24 cellular contexts compared by ENCODE assay signal in the genomic region with DNA sequence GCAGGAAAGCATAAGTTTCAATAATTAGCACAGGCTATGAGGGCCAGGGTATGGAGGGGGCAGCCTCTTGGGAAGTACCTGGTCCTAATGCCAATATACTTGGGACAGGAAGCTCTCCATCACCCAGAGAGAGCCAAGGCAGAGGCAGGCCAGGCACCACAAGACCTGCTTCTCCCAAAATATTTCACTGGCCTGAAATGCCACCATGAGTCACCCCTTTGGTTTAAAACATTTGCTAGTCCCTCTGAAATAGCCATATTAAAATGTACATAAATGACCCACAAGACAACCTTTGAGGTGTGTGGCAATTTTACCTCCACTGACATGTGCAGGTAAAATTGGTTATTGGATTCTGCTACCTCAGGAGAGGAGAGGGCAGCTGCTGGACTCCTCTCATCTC. TPM values are rescaled to one million over a fixed set of nuclear protein-coding genes. Genes with fewer than 3 reads are reported as not detected.
"Had no signal": no experiment of that assay in that cellular context is flagged by ENCODE, and none has a peak within 500 bp of the region (broad histone marks: within the 10 kb centered on the region; RNA-seq: fewer than 3 reads in every experiment).

No MANE protein-coding gene starts in this region.

- H3K4me1 ChIP-seq: psoas muscle had no signal

- H3K4me3 Mint-ChIP-seq: naive B cell, nephron had no signal

- H3K9me3 Mint-ChIP-seq: immature natural killer cell, naive B cell, nephron had no signal

- H3K4me1 Mint-ChIP-seq: naive B cell, nephron had no signal

- DNase-seq: cortex of kidney; dorsolateral prefrontal cortex; effector CD8-positive, alpha-beta T cell; immature natural killer cell; left lung; mesenchymal stem cell; midbrain; naive B cell; occipital lobe; psoas muscle; retina; right lobe of liver; spleen; stimulated activated CD4-positive, alpha-beta T cell treated with anti-CD3 and anti-CD28 coated beads, Interleukin-15, amount 100 ng/mL, for 24 hours; stimulated activated CD4-positive, alpha-beta T cell treated with anti-CD3 and anti-CD28 coated beads, Interleukin-1b, Interleukin-23, amount 100 ng/mL, for 48 hours; stimulated activated CD4-positive, alpha-beta T cell treated with anti-CD3 and anti-CD28 coated beads, Interleukin-4, amount 100 ng/mL, for 4 hours; stimulated activated naive CD4-positive, alpha-beta T cell treated with Interleukin-2 at 50 U/mL for 16 hours; trophoblast cell had no signal

- H3K36me3 Mint-ChIP-seq: immature natural killer cell, naive B cell had no signal

- H3K4me3 ChIP-seq: dorsolateral prefrontal cortex, gastroesophageal sphincter, left lung, lung, psoas muscle, right lobe of liver, spleen had no signal

- ATAC-seq: esophagus mucosa, gastroesophageal sphincter, left lung, psoas muscle, right lobe of liver had no signal

- H3K27ac ChIP-seq: dorsolateral prefrontal cortex, gastroesophageal sphincter, left lung, psoas muscle, right lobe of liver, spleen had no signal

- H3K27ac Mint-ChIP-seq: naive B cell, nephron had no signal

- H3K27me3 ChIP-seq: dorsolateral prefrontal cortex, gastroesophageal sphincter, left lung, right lobe of liver, spleen had no signal

- H3K36me3 ChIP-seq: gastroesophageal sphincter, left lung, right lobe of liver, spleen had no signal

- H3K9me3 ChIP-seq: gastroesophageal sphincter, left lung, psoas muscle, right lobe of liver, spleen had no signal

RNA-seq across cellular contexts. Expression of gene TCP11, which starts 49.2 kb away (rescaled TPM):
- total RNA-seq: esophagus mucosa, psoas muscle, skeletal muscle tissue, spleen had no signal
- polyA plus RNA-seq: immature natural killer cell, keratinocyte, spleen had no signal
